Comparison of ENCODE assay signal across 12 cellular contexts in the genomic region with DNA sequence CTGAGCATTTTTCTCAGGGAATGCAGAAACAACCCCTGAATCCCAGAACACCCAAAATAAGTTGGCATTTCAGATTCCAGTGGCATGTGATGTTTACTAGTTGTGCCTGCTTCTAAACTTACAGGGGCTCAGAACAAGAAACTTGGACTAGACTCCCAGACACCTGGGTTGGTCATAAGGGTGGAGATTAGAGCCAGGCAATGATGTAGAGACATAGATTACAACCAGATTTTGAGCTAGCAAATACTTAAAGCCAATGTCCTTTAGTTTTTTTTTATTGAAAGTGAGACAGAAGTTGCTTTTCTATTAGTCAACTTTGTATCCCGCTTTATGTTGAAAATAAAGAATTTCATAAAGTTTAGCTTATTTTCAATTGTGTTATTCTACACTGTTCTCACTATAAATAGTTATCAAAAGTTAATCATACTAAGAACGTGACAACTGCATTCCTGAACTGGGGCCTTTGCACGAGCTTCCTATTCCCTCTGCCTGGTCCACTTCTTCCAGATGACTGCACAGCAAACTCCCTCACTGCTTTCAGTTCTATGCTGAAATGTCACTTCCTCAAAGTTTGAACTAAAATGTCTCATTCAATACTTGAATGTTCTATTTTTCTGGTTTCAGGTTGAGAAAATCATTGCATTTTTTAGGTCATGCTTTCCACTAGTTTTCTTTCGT.
DNase-seq lines count a peak whose midpoint lies in the region; ATAC-seq and TF ChIP-seq lines count a peak whose summit lies in the region.
"Had no signal": no experiment of that assay in that cellular context is flagged by ENCODE, and none has a peak within 500 bp of the region (broad histone marks: within the 10 kb centered on the region; RNA-seq: fewer than 3 reads in every experiment).

No MANE protein-coding gene starts in this region.

- DNase-seq in Ammon's horn (ENCODE audit: low spot score): peak; percentile 1
- DNase-seq in MV-4-11 (lab: John Stamatoyannopoulos, UW): peak; percentile 54
- no peak for DNase-seq in osteoblast (ENCODE audit: insufficient read length, low spot score, missing footprints)
- no peak for DNase-seq in activated naive CD8-positive, alpha-beta T cell treated with anti-CD3 and anti-CD28 coated beads, Interleukin-2, amount 50 U/mL, for 24 hours
- no peak for DNase-seq in G401 (ENCODE audit: low spot score)
- no peak for DNase-seq in A172 (ENCODE audit: low spot score)
- DNase-seq: amygdala, nephron progenitor cell, SK-N-SH had no signal

- in situ Hi-C loops in G401 (cut with HindIII; ENCODE audit: low sequenced_read_pairs): no loop called here

- H3K36me3 Mint-ChIP-seq in activated naive CD8-positive, alpha-beta T cell treated with anti-CD3 and anti-CD28 coated beads, Interleukin-2, amount 50 U/mL, for 24 hours (ENCODE audit: low read depth): no peaks in the 10 kb centered on the region
- H3K36me3 Mint-ChIP-seq: type B pancreatic cell had no signal

- TF ChIP-seq CTCF in osteoblast (IDR thresholded peaks at IDR 0.05; ENCODE audit: extremely low read depth, low read depth, low read length): no peak

- H3K4me2 ChIP-seq in osteoblast (ENCODE audit: insufficient read depth, low read length): no peak overlapping the region
- H3K4me2 ChIP-seq: SK-N-SH had no signal

- no peaks in the 10 kb centered on the region for H3K4me1 ChIP-seq in osteoblast (ENCODE audit: insufficient read depth, low read length)

- no peaks in the 10 kb centered on the region for H4K20me1 ChIP-seq in osteoblast (ENCODE audit: insufficient read depth, low read length)

- no peaks in the 10 kb centered on the region for H3K9me3 ChIP-seq in osteoblast (ENCODE audit: low read depth, low read length)
- H3K9me3 ChIP-seq: SK-N-SH had no signal

- H3K27me3 Mint-ChIP-seq in activated naive CD8-positive, alpha-beta T cell treated with anti-CD3 and anti-CD28 coated beads, Interleukin-2, amount 50 U/mL, for 24 hours: no peaks in the 10 kb centered on the region
- H3K27me3 Mint-ChIP-seq: type B pancreatic cell had no signal

- H3K4me1 Mint-ChIP-seq in activated naive CD8-positive, alpha-beta T cell treated with anti-CD3 and anti-CD28 coated beads, Interleukin-2, amount 50 U/mL, for 24 hours: peaks cover 2% of the 10 kb centered on the region

- ATAC-seq in GM19351 (IDR thresholded peaks at IDR 0.05; ENCODE audit: unreplicated experiment): peak; percentile 87
- peak; percentile 88 for ATAC-seq in HG02852 (IDR thresholded peaks at IDR 0.05; ENCODE audit: unreplicated experiment)
- ATAC-seq in activated naive CD8-positive, alpha-beta T cell treated with anti-CD3 and anti-CD28 coated beads, Interleukin-2, amount 50 U/mL, for 24 hours: no peak

- no peak overlapping the region for H3K4me3 ChIP-seq in osteoblast (ENCODE audit: insufficient read depth, low read length)

- no peaks in the 10 kb centered on the region for H3K36me3 ChIP-seq in osteoblast (ENCODE audit: insufficient read depth, low read length)

- H3K9me3 Mint-ChIP-seq in activated naive CD8-positive, alpha-beta T cell treated with anti-CD3 and anti-CD28 coated beads, Interleukin-2, amount 50 U/mL, for 24 hours: no peaks in the 10 kb centered on the region
- H3K9me3 Mint-ChIP-seq: type B pancreatic cell had no signal

- H2AFZ ChIP-seq in osteoblast (ENCODE audit: low read length): no peak overlapping the region

- H3K27me3 ChIP-seq in osteoblast (ENCODE audit: insufficient read depth, low read length): no peaks in the 10 kb centered on the region

- H3K4me3 Mint-ChIP-seq in activated naive CD8-positive, alpha-beta T cell treated with anti-CD3 and anti-CD28 coated beads, Interleukin-2, amount 50 U/mL, for 24 hours: no peak overlapping the region
- H3K4me3 Mint-ChIP-seq: nephron progenitor cell, type B pancreatic cell had no signal

- H3K27ac Mint-ChIP-seq in activated naive CD8-positive, alpha-beta T cell treated with anti-CD3 and anti-CD28 coated beads, Interleukin-2, amount 50 U/mL, for 24 hours: no peak overlapping the region
- H3K27ac Mint-ChIP-seq: nephron progenitor cell, type B pancreatic cell had no signal

- H3K27ac ChIP-seq in osteoblast (ENCODE audit: low read depth, low read length): no peak overlapping the region

- no peaks in the 10 kb centered on the region for H3K79me2 ChIP-seq in osteoblast (ENCODE audit: insufficient read depth, low read length)

Comparison
In these comparisons a context has a peak if more than half of its experiments do, and no peak if none do; other contexts are left out.
1. DNase-seq: peak in Ammon's horn (single experiment) and MV-4-11 (single experiment); none in osteoblast (single experiment), activated naive CD8-positive, alpha-beta T cell treated with anti-CD3 and anti-CD28 coated beads, Interleukin-2, amount 50 U/mL, for 24 hours (single experiment), G401 (single experiment) and A172 (single experiment).